In the genomic region with DNA sequence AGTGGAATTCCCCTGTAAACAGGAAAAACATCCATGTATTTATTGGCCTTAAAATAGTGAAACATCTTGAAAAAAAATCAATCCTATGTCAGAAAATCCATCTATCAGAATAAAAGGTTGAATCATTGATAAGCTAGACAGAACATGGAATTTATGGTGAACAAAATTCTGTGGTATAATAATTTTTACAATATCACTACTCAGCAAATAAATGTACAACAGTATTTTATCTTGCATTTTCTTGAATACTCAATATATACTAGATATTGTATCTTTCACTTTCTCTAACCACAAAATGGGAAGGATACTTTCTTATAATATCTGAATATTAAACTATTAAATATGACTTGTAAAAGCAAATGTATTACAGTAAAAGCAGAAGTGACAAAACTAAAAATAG, we compare ENCODE assay signal across 29 cellular contexts. TPM values are rescaled to one million over a fixed set of nuclear protein-coding genes. Genes with fewer than 3 reads are reported as not detected.
"Had no signal": no experiment of that assay in that cellular context is flagged by ENCODE, and none has a peak within 500 bp of the region (broad histone marks: within the 10 kb centered on the region; RNA-seq: fewer than 3 reads in every experiment).

No MANE protein-coding gene starts in this region.

- H3K9me3 Mint-ChIP-seq: naive thymus-derived CD4-positive, alpha-beta T cell; natural killer cell; stimulated activated memory B cell treated with anti-CD40 and anti-IgM and Interleukin-4, amounts not matched to agents 10 μg/mL and 1 μg/mL and 100 μg/mL, for 72 hours; stimulated activated naive CD8-positive, alpha-beta T cell treated with anti-CD3 and anti-CD28 coated beads, Interleukin-15, amount 100 ng/mL, for 72 hours; type B pancreatic cell had no signal

- H3K4me3 ChIP-seq: neural progenitor cell, ovary, psoas muscle, skin epidermis, suprapubic skin, testis, tibial artery, transverse colon, upper lobe of right lung, uterus had no signal

- H3K9me3 ChIP-seq: ovary, psoas muscle, suprapubic skin, testis, tibial artery, transverse colon, upper lobe of right lung, uterus had no signal

- H3K27ac ChIP-seq: neural progenitor cell, ovary, parathyroid adenoma, psoas muscle, skin epidermis, suprapubic skin, testis, tibial artery, transverse colon, upper lobe of right lung, uterus had no signal

- H3K4me2 ChIP-seq: neural progenitor cell had no signal

- H3K4me1 ChIP-seq: parathyroid adenoma, psoas muscle, upper lobe of right lung, uterus had no signal

- ATAC-seq: naive thymus-derived CD4-positive, alpha-beta T cell; natural killer cell; psoas muscle; right cardiac atrium; sciatic nerve; stimulated activated memory B cell treated with anti-CD40 and anti-IgM and Interleukin-4, amounts not matched to agents 10 μg/mL and 1 μg/mL and 100 μg/mL, for 72 hours; stimulated activated naive CD8-positive, alpha-beta T cell treated with anti-CD3 and anti-CD28 coated beads, Interleukin-15, amount 100 ng/mL, for 72 hours; stimulated activated naive CD8-positive, alpha-beta T cell treated with anti-CD3 and anti-CD28 coated beads, Interleukin-15, Interleukin-2, amounts not matched to agents 100 U/mL and 50 U/mL, for 24 hours; upper lobe of right lung had no signal

- H3K27me3 Mint-ChIP-seq: naive thymus-derived CD4-positive, alpha-beta T cell; progenitor cell of endocrine pancreas; stimulated activated memory B cell treated with anti-CD40 and anti-IgM and Interleukin-4, amounts not matched to agents 10 μg/mL and 1 μg/mL and 100 μg/mL, for 72 hours; stimulated activated naive CD8-positive, alpha-beta T cell treated with anti-CD3 and anti-CD28 coated beads, Interleukin-15, amount 100 ng/mL, for 72 hours; type B pancreatic cell had no signal

- H3K36me3 ChIP-seq: neural progenitor cell, ovary, suprapubic skin, tibial artery, transverse colon, upper lobe of right lung, uterus had no signal

- H3K27me3 ChIP-seq: neural progenitor cell, ovary, suprapubic skin, testis, tibial artery, transverse colon, upper lobe of right lung, uterus had no signal

- H3K79me2 ChIP-seq: parathyroid adenoma had no signal

- H2AFZ ChIP-seq: neural progenitor cell, parathyroid adenoma had no signal

- H3K9ac ChIP-seq: neural progenitor cell, parathyroid adenoma had no signal

- H3K27ac Mint-ChIP-seq: naive thymus-derived CD4-positive, alpha-beta T cell; natural killer cell; neural progenitor cell; progenitor cell of endocrine pancreas; stimulated activated memory B cell treated with anti-CD40 and anti-IgM and Interleukin-4, amounts not matched to agents 10 μg/mL and 1 μg/mL and 100 μg/mL, for 72 hours; stimulated activated naive CD8-positive, alpha-beta T cell treated with anti-CD3 and anti-CD28 coated beads, Interleukin-15, amount 100 ng/mL, for 72 hours; type B pancreatic cell had no signal

- H3K36me3 Mint-ChIP-seq: naive thymus-derived CD4-positive, alpha-beta T cell; natural killer cell; neural progenitor cell; stimulated activated memory B cell treated with anti-CD40 and anti-IgM and Interleukin-4, amounts not matched to agents 10 μg/mL and 1 μg/mL and 100 μg/mL, for 72 hours; type B pancreatic cell had no signal

- DNase-seq: naive thymus-derived CD4-positive, alpha-beta T cell; natural killer cell; occipital lobe; ovary; psoas muscle; right cardiac atrium; stimulated activated CD4-positive, alpha-beta T cell treated with anti-CD3 and anti-CD28 coated beads, Interleukin-1b, Interleukin-23, amount 100 ng/mL, for 48 hours; stimulated activated CD4-positive, alpha-beta T cell treated with anti-CD3 and anti-CD28 coated beads, Interleukin-4, amount 100 ng/mL, for 1 hour; stimulated activated CD4-positive, alpha-beta T cell treated with anti-CD3 and anti-CD28 coated beads, Interleukin-4, amount 100 ng/mL, for 4 hours; stimulated activated CD8-positive, alpha-beta memory T cell treated with anti-CD3 and anti-CD28 coated beads, Interleukin-4, amount 100 ng/mL, for 48 hours; stimulated activated naive CD4-positive, alpha-beta T cell; stimulated activated naive CD8-positive, alpha-beta T cell treated with anti-CD3 and anti-CD28 coated beads, Interleukin-15, amount 100 ng/mL, for 72 hours; stimulated activated naive CD8-positive, alpha-beta T cell treated with anti-CD3 and anti-CD28 coated beads, Interleukin-15, Interleukin-2, amounts not matched to agents 100 U/mL and 50 U/mL, for 24 hours; substantia nigra; testis; tibial artery; transverse colon; upper lobe of right lung; uterus had no signal

- H3K4me3 Mint-ChIP-seq: naive thymus-derived CD4-positive, alpha-beta T cell; natural killer cell; nephron; neural progenitor cell; stimulated activated memory B cell treated with anti-CD40 and anti-IgM and Interleukin-4, amounts not matched to agents 10 μg/mL and 1 μg/mL and 100 μg/mL, for 72 hours; stimulated activated naive CD8-positive, alpha-beta T cell treated with anti-CD3 and anti-CD28 coated beads, Interleukin-15, amount 100 ng/mL, for 72 hours; type B pancreatic cell had no signal

RNA-seq across cellular contexts. Expression of gene RBP7, which starts 30.0 kb away (rescaled TPM):
- total RNA-seq: occipital lobe, osteoblast had no signal
- polyA plus RNA-seq: naive thymus-derived CD4-positive, alpha-beta T cell had no signal
